ENCODE assay signal across 2 cellular contexts in the genomic region with DNA sequence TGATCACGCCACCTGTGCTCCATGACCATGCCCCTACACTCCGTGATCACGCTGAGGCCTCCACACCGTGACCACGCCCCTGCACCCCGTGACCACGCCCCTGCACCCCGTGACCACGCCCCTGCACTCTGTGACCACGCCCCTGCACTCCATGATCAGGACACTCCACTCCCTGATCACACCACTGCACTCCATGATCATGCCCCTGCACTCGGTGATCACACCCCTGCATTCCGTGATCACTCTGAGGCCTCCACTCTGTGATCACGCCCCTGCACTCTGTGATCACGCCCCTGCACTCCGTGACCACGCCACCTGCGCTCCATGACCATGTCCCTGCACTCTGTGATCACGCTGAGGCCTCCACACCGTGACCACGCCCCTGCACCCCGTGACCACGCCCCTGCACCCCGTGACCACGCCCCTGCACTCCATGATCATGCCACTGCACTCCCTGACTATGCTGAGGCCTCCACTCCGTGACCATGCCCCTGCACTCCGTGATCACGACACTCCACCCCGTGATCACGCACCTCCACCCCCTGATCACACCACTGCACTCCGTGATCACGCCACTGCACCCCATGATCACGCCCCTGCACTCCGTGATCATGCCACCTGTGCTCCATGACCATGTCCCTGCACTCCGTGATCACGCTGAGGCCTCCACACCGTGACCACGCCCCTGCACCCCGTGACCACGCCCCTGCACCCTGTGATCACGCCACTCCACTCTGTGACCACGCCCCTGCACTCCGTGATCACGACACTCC.
TF ChIP-seq lines count a peak whose summit lies in the region.

No MANE protein-coding gene starts in this region.

TF ChIP-seq in HepG2, 621 proteins besides CTCF, POLR2A, EP300 and RAD21 (continues in another document):
- TF ChIP-seq KDM2A (CRISPR knock-in tag; IDR thresholded peaks at IDR 0.05; ENCODE audit: borderline replicate concordance, low read depth) (no peak), ZNF567 (CRISPR knock-in tag; IDR thresholded peaks at IDR 0.05; ENCODE audit: borderline replicate concordance) (no peak), SUZ12 (IDR thresholded peaks at IDR 0.05; ENCODE audit: low read depth, low read length) (no peak), TMF1 (CRISPR knock-in tag; IDR thresholded peaks at IDR 0.05; ENCODE audit: low read depth) (no peak), ZNF782 (CRISPR knock-in tag; IDR thresholded peaks at IDR 0.05; ENCODE audit: borderline replicate concordance) (no peak), NFRKB (IDR thresholded peaks at IDR 0.05) (no peak), GTF2F1 (IDR thresholded peaks at IDR 0.05; ENCODE audit: low read length) (no peak)
- TF ChIP-seq, protein P1, sequence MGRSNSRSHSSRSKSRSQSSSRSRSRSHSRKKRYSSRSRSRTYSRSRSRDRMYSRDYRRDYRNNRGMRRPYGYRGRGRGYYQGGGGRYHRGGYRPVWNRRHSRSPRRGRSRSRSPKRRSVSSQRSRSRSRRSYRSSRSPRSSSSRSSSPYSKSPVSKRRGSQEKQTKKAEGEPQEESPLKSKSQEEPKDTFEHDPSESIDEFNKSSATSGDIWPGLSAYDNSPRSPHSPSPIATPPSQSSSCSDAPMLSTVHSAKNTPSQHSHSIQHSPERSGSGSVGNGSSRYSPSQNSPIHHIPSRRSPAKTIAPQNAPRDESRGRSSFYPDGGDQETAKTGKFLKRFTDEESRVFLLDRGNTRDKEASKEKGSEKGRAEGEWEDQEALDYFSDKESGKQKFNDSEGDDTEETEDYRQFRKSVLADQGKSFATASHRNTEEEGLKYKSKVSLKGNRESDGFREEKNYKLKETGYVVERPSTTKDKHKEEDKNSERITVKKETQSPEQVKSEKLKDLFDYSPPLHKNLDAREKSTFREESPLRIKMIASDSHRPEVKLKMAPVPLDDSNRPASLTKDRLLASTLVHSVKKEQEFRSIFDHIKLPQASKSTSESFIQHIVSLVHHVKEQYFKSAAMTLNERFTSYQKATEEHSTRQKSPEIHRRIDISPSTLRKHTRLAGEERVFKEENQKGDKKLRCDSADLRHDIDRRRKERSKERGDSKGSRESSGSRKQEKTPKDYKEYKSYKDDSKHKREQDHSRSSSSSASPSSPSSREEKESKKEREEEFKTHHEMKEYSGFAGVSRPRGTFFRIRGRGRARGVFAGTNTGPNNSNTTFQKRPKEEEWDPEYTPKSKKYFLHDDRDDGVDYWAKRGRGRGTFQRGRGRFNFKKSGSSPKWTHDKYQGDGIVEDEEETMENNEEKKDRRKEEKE (IDR thresholded peaks at IDR 0.05) = no peak
- TF ChIP-seq, protein P2, sequence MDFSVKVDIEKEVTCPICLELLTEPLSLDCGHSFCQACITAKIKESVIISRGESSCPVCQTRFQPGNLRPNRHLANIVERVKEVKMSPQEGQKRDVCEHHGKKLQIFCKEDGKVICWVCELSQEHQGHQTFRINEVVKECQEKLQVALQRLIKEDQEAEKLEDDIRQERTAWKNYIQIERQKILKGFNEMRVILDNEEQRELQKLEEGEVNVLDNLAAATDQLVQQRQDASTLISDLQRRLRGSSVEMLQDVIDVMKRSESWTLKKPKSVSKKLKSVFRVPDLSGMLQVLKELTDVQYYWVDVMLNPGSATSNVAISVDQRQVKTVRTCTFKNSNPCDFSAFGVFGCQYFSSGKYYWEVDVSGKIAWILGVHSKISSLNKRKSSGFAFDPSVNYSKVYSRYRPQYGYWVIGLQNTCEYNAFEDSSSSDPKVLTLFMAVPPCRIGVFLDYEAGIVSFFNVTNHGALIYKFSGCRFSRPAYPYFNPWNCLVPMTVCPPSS (IDR thresholded peaks at IDR 0.05) = no peak
- TF ChIP-seq, protein P3, sequence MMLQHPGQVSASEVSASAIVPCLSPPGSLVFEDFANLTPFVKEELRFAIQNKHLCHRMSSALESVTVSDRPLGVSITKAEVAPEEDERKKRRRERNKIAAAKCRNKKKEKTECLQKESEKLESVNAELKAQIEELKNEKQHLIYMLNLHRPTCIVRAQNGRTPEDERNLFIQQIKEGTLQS (CRISPR knock-in tag; IDR thresholded peaks at IDR 0.05) = no peak
- TF ChIP-seq, protein P4, sequence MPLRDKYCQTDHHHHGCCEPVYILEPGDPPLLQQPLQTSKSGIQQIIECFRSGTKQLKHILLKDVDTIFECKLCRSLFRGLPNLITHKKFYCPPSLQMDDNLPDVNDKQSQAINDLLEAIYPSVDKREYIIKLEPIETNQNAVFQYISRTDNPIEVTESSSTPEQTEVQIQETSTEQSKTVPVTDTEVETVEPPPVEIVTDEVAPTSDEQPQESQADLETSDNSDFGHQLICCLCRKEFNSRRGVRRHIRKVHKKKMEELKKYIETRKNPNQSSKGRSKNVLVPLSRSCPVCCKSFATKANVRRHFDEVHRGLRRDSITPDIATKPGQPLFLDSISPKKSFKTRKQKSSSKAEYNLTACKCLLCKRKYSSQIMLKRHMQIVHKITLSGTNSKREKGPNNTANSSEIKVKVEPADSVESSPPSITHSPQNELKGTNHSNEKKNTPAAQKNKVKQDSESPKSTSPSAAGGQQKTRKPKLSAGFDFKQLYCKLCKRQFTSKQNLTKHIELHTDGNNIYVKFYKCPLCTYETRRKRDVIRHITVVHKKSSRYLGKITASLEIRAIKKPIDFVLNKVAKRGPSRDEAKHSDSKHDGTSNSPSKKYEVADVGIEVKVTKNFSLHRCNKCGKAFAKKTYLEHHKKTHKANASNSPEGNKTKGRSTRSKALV (CRISPR knock-in tag; IDR thresholded peaks at IDR 0.05) = no peak

TF ChIP-seq in K562, 482 proteins besides CTCF, POLR2A, EP300 and RAD21:
- TF ChIP-seq RAD51 (IDR thresholded peaks at IDR 0.05; ENCODE audit: borderline replicate concordance, low read depth) = peak; percentile 69
- TF ChIP-seq, protein P5, sequence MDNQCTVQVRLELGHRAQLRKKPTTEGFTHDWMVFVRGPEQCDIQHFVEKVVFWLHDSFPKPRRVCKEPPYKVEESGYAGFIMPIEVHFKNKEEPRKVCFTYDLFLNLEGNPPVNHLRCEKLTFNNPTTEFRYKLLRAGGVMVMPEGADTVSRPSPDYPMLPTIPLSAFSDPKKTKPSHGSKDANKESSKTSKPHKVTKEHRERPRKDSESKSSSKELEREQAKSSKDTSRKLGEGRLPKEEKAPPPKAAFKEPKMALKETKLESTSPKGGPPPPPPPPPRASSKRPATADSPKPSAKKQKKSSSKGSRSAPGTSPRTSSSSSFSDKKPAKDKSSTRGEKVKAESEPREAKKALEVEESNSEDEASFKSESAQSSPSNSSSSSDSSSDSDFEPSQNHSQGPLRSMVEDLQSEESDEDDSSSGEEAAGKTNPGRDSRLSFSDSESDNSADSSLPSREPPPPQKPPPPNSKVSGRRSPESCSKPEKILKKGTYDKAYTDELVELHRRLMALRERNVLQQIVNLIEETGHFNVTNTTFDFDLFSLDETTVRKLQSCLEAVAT (IDR thresholded peaks at IDR 0.05) = 0 out of 4 replicates have a peak, but pooled peaks of 1 of the 2 experiments have one; percentile 41
- TF ChIP-seq XRCC4 (IDR thresholded peaks at IDR 0.05; ENCODE audit: extremely low read depth, insufficient read depth, insufficient read length) = no peak
- no peak for TF ChIP-seq FOXM1 (IDR thresholded peaks at IDR 0.05; ENCODE audit: low read depth)
- no peak for TF ChIP-seq FOXM1 (CRISPR knock-in tag; IDR thresholded peaks at IDR 0.05; ENCODE audit: low read depth)
- TF ChIP-seq, protein P6, sequence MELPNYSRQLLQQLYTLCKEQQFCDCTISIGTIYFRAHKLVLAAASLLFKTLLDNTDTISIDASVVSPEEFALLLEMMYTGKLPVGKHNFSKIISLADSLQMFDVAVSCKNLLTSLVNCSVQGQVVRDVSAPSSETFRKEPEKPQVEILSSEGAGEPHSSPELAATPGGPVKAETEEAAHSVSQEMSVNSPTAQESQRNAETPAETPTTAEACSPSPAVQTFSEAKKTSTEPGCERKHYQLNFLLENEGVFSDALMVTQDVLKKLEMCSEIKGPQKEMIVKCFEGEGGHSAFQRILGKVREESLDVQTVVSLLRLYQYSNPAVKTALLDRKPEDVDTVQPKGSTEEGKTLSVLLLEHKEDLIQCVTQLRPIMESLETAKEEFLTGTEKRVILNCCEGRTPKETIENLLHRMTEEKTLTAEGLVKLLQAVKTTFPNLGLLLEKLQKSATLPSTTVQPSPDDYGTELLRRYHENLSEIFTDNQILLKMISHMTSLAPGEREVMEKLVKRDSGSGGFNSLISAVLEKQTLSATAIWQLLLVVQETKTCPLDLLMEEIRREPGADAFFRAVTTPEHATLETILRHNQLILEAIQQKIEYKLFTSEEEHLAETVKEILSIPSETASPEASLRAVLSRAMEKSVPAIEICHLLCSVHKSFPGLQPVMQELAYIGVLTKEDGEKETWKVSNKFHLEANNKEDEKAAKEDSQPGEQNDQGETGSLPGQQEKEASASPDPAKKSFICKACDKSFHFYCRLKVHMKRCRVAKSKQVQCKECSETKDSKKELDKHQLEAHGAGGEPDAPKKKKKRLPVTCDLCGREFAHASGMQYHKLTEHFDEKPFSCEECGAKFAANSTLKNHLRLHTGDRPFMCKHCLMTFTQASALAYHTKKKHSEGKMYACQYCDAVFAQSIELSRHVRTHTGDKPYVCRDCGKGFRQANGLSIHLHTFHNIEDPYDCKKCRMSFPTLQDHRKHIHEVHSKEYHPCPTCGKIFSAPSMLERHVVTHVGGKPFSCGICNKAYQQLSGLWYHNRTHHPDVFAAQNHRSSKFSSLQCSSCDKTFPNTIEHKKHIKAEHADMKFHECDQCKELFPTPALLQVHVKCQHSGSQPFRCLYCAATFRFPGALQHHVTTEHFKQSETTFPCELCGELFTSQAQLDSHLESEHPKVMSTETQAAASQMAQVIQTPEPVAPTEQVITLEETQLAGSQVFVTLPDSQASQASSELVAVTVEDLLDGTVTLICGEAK (IDR thresholded peaks at IDR 0.05) = no peak
- TF ChIP-seq, protein P6 (CRISPR knock-in tag; IDR thresholded peaks at IDR 0.05) = no peak
- TF ChIP-seq ZNF431 (CRISPR knock-in tag; IDR thresholded peaks at IDR 0.05) = no peak
- TF ChIP-seq, protein P7, sequence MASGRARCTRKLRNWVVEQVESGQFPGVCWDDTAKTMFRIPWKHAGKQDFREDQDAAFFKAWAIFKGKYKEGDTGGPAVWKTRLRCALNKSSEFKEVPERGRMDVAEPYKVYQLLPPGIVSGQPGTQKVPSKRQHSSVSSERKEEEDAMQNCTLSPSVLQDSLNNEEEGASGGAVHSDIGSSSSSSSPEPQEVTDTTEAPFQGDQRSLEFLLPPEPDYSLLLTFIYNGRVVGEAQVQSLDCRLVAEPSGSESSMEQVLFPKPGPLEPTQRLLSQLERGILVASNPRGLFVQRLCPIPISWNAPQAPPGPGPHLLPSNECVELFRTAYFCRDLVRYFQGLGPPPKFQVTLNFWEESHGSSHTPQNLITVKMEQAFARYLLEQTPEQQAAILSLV (tag; IDR thresholded peaks at IDR 0.05) = no peak
- TF ChIP-seq, protein P8, sequence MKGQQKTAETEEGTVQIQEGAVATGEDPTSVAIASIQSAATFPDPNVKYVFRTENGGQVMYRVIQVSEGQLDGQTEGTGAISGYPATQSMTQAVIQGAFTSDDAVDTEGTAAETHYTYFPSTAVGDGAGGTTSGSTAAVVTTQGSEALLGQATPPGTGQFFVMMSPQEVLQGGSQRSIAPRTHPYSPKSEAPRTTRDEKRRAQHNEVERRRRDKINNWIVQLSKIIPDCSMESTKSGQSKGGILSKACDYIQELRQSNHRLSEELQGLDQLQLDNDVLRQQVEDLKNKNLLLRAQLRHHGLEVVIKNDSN (CRISPR knock-in tag; IDR thresholded peaks at IDR 0.05) = peak; percentile 75
